ENCODE assay signal across 1 cellular context in the genomic region with DNA sequence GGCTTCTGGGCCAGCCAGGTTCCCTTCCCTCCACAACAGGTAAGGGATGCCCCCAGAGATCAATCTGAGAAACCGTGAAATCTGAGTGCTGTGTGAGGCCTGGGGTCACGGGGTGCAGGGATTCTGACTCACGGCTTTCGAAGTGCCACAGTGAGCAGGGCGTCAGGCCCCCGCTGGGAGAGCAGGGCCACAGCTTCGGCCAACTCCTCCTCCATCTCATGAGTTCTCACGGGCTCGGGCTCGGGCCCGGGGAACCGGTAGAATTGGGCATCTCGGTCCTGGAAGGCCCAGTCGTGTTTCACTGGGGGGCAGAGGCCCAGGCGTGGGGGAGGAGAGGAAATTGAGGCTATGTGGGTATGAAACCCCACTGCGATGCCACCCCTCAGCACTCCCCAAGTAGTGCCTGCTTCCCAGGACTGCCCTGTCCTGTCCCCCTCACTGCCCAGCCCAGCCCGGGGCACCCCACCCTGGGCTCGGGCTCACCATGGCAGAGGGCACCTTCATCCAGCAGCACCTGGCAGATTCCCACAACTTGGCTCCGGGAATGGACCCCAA.
TF ChIP-seq lines count a peak whose summit lies in the region.

No MANE protein-coding gene starts in this region.

TF ChIP-seq in H1, 55 proteins besides CTCF, POLR2A, EP300 and RAD21:
- no peak for TF ChIP-seq YY1 (IDR thresholded peaks at IDR 0.05; ENCODE audit: low read depth, low read length)
- no peak for TF ChIP-seq HDAC2 (IDR thresholded peaks at IDR 0.05; ENCODE audit: borderline replicate concordance in 1 of 2, low read depth in 2 of 2, low read length in 2 of 2)
- TF ChIP-seq ZNF274 (IDR thresholded peaks at IDR 0.05; ENCODE audit: borderline replicate concordance, extremely low read depth, low read length): no peak
- no peak for TF ChIP-seq KDM5A (IDR thresholded peaks at IDR 0.05; ENCODE audit: low read length)
- no peak for TF ChIP-seq CTBP2 (IDR thresholded peaks at IDR 0.05; ENCODE audit: borderline replicate concordance, insufficient read depth, insufficient read length, low read length)
- TF ChIP-seq BRCA1 (IDR thresholded peaks at IDR 0.05; ENCODE audit: low read depth, low read length): no peak
- no peak for TF ChIP-seq BACH1 (IDR thresholded peaks at IDR 0.05; ENCODE audit: low read length)
- no peak for TF ChIP-seq ATF3 (IDR thresholded peaks at IDR 0.05; ENCODE audit: insufficient read depth, low read depth, low read length)
